8 cellular contexts compared by ENCODE assay signal in the genomic region with DNA sequence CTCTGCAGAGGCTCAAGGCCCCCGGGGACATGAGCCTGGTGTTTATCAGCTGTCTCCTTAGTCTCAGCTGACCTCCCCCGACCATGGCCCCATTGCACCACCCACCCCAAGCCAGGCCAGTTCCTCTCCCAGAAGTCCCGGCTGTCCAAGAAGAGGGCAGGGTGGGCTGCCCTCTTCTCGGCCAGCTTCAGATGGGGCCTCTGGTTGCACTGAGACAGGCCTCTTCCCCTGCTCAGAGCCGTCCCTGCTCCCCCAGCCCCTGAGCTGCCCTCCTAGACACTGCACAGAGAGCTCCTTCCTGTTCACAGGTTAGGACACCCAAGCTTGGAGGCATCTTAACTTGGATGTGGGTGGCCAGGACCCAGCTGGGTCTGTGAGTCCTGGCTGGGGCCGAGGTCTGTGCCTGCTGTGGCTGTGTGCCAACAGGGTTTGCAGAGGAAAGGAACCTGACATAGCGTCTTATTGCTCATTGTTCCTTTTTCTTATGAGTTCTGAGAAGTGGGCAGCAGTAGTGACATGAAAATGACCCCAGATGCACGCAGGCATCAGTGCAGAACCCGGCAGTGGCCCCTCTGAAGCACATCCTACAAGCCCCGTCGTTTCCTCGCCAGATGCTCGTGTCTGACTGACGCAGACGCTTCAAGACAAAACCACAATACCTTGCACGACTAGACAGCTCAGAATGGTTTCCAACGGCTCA. TPM values are rescaled to one million over a fixed set of nuclear protein-coding genes. Genes with fewer than 3 reads are reported as not detected.
A peak's percentile ranks its signal among the peaks of the same experiment; 100 is the strongest.
DNase-seq lines count a peak whose midpoint lies in the region; ATAC-seq and TF ChIP-seq lines count a peak whose summit lies in the region.

No MANE protein-coding gene starts in this region.

- peak overlapping the region; percentile 39; the same call in 1 of the 2 replicates for H3K4me3 ChIP-seq in GM08714 (ENCODE audit: low read length)
- peak overlapping the region in 13 of 59 donors; percentile 3 to 46 (median 33) for H3K4me3 ChIP-seq in dorsolateral prefrontal cortex
- H3K4me3 ChIP-seq in osteoblast (ENCODE audit: insufficient read depth, low read length) = peak overlapping the region; percentile 63
- H3K4me3 ChIP-seq in upper lobe of left lung = peak overlapping the region; percentile 3 to 55 (median 43)

- ATAC-seq in HG03457 (IDR thresholded peaks at IDR 0.05; ENCODE audit: unreplicated experiment) (peak; percentile 11), upper lobe of left lung (ENCODE audit: low FRiP score in 2 of 2) (peak; percentile 20 to 32)

- H3K36me3 ChIP-seq in osteoblast (ENCODE audit: insufficient read depth, low read length) (peaks cover 22% of the 10 kb centered on the region), upper lobe of left lung (peaks cover 8 to 35% (median 23%) of the 10 kb centered on the region in 4 donors)

- H3K27ac ChIP-seq in dorsolateral prefrontal cortex (peak overlapping the region in 47 of 59 donors; percentile 7 to 84 (median 61)), osteoblast (ENCODE audit: low read depth, low read length) (no peak overlapping the region), upper lobe of left lung (peak overlapping the region; percentile 88 to 95 (median 92))

- H3K9me3 ChIP-seq in osteoblast (ENCODE audit: low read depth, low read length) (no peaks in the 10 kb centered on the region), upper lobe of left lung (no peaks in the 10 kb centered on the region)

- H3K79me2 ChIP-seq in osteoblast (ENCODE audit: insufficient read depth, low read length) = peaks cover 69% of the 10 kb centered on the region

- WGBS in upper lobe of left lung, 2 donors = 50 to 58% methylated on average over 10 to 17 of the region's 17 CpGs

- DNase-seq in activated CD4-positive, alpha-beta T cell treated with anti-CD3 and anti-CD28 coated beads for 48 hours = peak; percentile 79
- DNase-seq in dorsolateral prefrontal cortex (no peak), osteoblast (ENCODE audit: insufficient read length, low spot score, missing footprints) (no peak), upper lobe of left lung (peak in 1 of 2 donors; percentile 74), COLO668 (lab: John Stamatoyannopoulos, UW; ENCODE audit: unreplicated experiment) (no peak), NCI-H774 (lab: John Stamatoyannopoulos, UW) (no peak)

- peak in 1 of 4 donors; percentile 38 for TF ChIP-seq POLR2A in upper lobe of left lung (IDR thresholded peaks at IDR 0.05)

- no peak for TF ChIP-seq CTCF in dorsolateral prefrontal cortex (IDR thresholded peaks at IDR 0.05 in 54 of 56, conservative IDR thresholded peaks at IDR 0.05 in 2 of 56; ENCODE audit: low read depth in 1 of 56, partially characterized antibody in 56 of 56)
- TF ChIP-seq CTCF in osteoblast (IDR thresholded peaks at IDR 0.05; ENCODE audit: extremely low read depth, low read depth, low read length) = no peak
- no peak for TF ChIP-seq CTCF in upper lobe of left lung (IDR thresholded peaks at IDR 0.05)

- no peak overlapping the region for H3K4me2 ChIP-seq in osteoblast (ENCODE audit: insufficient read depth, low read length)

- H3K27me3 ChIP-seq in dorsolateral prefrontal cortex (no peaks in the 10 kb centered on the region), osteoblast (ENCODE audit: insufficient read depth, low read length) (no peaks in the 10 kb centered on the region), upper lobe of left lung (no peaks in the 10 kb centered on the region)

- H4K20me1 ChIP-seq in osteoblast (ENCODE audit: insufficient read depth, low read length) = peaks cover 30% of the 10 kb centered on the region

- H3K4me1 ChIP-seq in osteoblast (ENCODE audit: insufficient read depth, low read length) (peaks cover 14% of the 10 kb centered on the region), upper lobe of left lung (peaks cover 35 to 63% (median 51%) of the 10 kb centered on the region in 4 donors)

- intact Hi-C loops in dorsolateral prefrontal cortex (cut with DNase I) = no loop called here

- TF ChIP-seq EP300 in upper lobe of left lung (IDR thresholded peaks at IDR 0.05) = peak in 1 of 4 donors; percentile 21

- no peak overlapping the region for H2AFZ ChIP-seq in osteoblast (ENCODE audit: low read length)

RNA-seq across cellular contexts. Expression of a gene that starts 5.5 kb away (rescaled TPM):
- total RNA-seq in dorsolateral prefrontal cortex (10 to 100 TPM in 119 of 120 experiments, 1 to 10 TPM in 1; 8.2 to 34.3 (median 18.0) TPM), osteoblast (13.6 and 13.8 TPM in 2 replicates), upper lobe of left lung (10 to 100 TPM; 32.9 to 88.0 (median 56.3) TPM)

RNA-seq across cellular contexts. Expression of a gene that starts 9.6 kb away (rescaled TPM):
- total RNA-seq in dorsolateral prefrontal cortex (10 to 100 TPM; 21.8 to 41.6 (median 30.1) TPM), osteoblast (13.0 and 15.6 TPM in 2 replicates), upper lobe of left lung (100 to 1,000 TPM in 1 of 6 donors, 10 to 100 TPM in 5; 23.1 to 102 (median 28.9) TPM)

RNA-seq across cellular contexts. Expression of a gene that starts 20.7 kb away (rescaled TPM):
- 10 to 100 TPM; 14.2 to 93.7 (median 47.5) TPM for total RNA-seq in dorsolateral prefrontal cortex
- total RNA-seq in osteoblast = under 0.01 and 0.29 TPM in 2 replicates
- 10 to 100 TPM in 3 of 6 donors, 1 to 10 TPM in 3; 1.9 to 16.8 (median 7.1) TPM for total RNA-seq in upper lobe of left lung

RNA-seq across cellular contexts. Expression of a gene that starts 53.6 kb away (rescaled TPM):
- total RNA-seq in dorsolateral prefrontal cortex (10 to 100 TPM; 40.5 to 94.4 (median 60.7) TPM), osteoblast (26.5 and 28.2 TPM in 2 replicates), upper lobe of left lung (100 to 1,000 TPM in 2 of 6 donors, 10 to 100 TPM in 4; 43.2 to 216 (median 52.4) TPM)

RNA-seq across cellular contexts. Expression of a gene that starts 59.9 kb away (rescaled TPM):
- 10 to 100 TPM; 20.2 to 75.9 (median 39.0) TPM for total RNA-seq in dorsolateral prefrontal cortex
- total RNA-seq in osteoblast = 19.2 and 20.6 TPM in 2 replicates
- total RNA-seq in upper lobe of left lung = 100 to 1,000 TPM in 1 of 6 donors, 10 to 100 TPM in 5; 33.0 to 202 (median 53.1) TPM
